In genomic region chr16:16022683-16023064, GRCh38 we compare ENCODE assay signal across 9 cellular contexts.
DNase-seq lines count a peak whose midpoint lies in the region; ATAC-seq and TF ChIP-seq lines count a peak whose summit lies in the region.
"Had no signal": no experiment of that assay in that cellular context is flagged by ENCODE, and none has a peak within 500 bp of the region (broad histone marks: within the 10 kb centered on the region; RNA-seq: fewer than 3 reads in every experiment).

No MANE protein-coding gene starts in this region.

- no peak for DNase-seq in IMR-90
- DNase-seq in trophoblast cell: peak; percentile 25 to 81
- DNase-seq in stimulated activated CD8-positive, alpha-beta memory T cell treated with anti-CD3 and anti-CD28 coated beads, Interleukin-4, amount 100 ng/mL, for 48 hours: no peak
- no peak for DNase-seq in T-helper 9 cell
- no peak for DNase-seq in left colon
- DNase-seq: activated CD4-positive, CD25-positive, alpha-beta regulatory T cell treated with anti-CD3 and anti-CD28 coated beads, Interleukin-2, amount 50 U/mL, for 72 hours had no signal

- peaks cover 62% of the 10 kb centered on the region for H3K9me1 ChIP-seq in IMR-90 (ENCODE audit: insufficient read depth, low read length)

- BruUV-seq in IMR-90 (replicated peaks; lab: Mats Ljungman, UMichigan): no TSS peak

- H2AK5ac ChIP-seq in IMR-90 (ENCODE audit: low read depth, low read length) (peak overlapping the region; percentile 81), trophoblast cell (ENCODE audit: low read length) (no peak overlapping the region)

- H2BK20ac ChIP-seq in IMR-90 (ENCODE audit: low read depth, low read length): peak overlapping the region; percentile 90

- peak overlapping the region; percentile 77 for H3K27ac ChIP-seq in BLaER1
- peak overlapping the region; percentile 93 for H3K27ac ChIP-seq in IMR-90 (ENCODE audit: insufficient read depth, low read length)
- H3K27ac ChIP-seq in duodenal mucosa (ENCODE audit: low read depth, low read length): peak overlapping the region; percentile 30
- H3K27ac ChIP-seq in trophoblast cell (ENCODE audit: low read depth, low read length): peak overlapping the region; percentile 80

- H3K4me1 ChIP-seq in BLaER1 (peaks cover 86% of the 10 kb centered on the region), IMR-90 (ENCODE audit: control insufficient read depth, insufficient read depth, low read length) (peaks cover 50% of the 10 kb centered on the region), duodenal mucosa (ENCODE audit: control insufficient read depth in 1 of 2, insufficient read depth in 2 of 2, low read length in 2 of 2) (peaks cover 11 to 21% of the 10 kb centered on the region in 2 donors), trophoblast cell (ENCODE audit: control insufficient read depth in 1 of 2, insufficient read depth in 2 of 2, low read length in 2 of 2) (peaks cover 8 to 14% of the 10 kb centered on the region in 2 experiments)

- H3K56ac ChIP-seq in IMR-90 (ENCODE audit: extremely low read depth, insufficient read depth, low read length): peak overlapping the region; percentile 97

- peak overlapping the region; percentile 94 for H3K14ac ChIP-seq in IMR-90 (replicated peaks; ENCODE audit: low read depth, low read length)
- H3K14ac ChIP-seq in trophoblast cell (ENCODE audit: low read length): no peak overlapping the region

- H3K79me1 ChIP-seq in IMR-90 (ENCODE audit: low read depth in 1 of 2, low read length in 2 of 2) (peaks cover 52 to 94% of the 10 kb centered on the region in 2 experiments), trophoblast cell (ENCODE audit: low read length) (peaks cover 5% of the 10 kb centered on the region)

- H3K18ac ChIP-seq in IMR-90 (ENCODE audit: low read depth, low read length) (peak overlapping the region; percentile 90; the same call in 1 of the 2 replicates), trophoblast cell (ENCODE audit: low read length) (no peak overlapping the region)

- dilution Hi-C loops in IMR-90 (cut with HindIII; ENCODE audit: low sequenced_read_pairs, unreplicated experiment): no loop called here

- H3K36me3 ChIP-seq in BLaER1 (peaks cover 80% of the 10 kb centered on the region), IMR-90 (ENCODE audit: control insufficient read depth, insufficient read depth, low read length) (peaks cover 49% of the 10 kb centered on the region), duodenal mucosa (ENCODE audit: control insufficient read depth in 1 of 2, insufficient read depth in 2 of 2, low read length in 2 of 2) (peaks cover 4 to 19% of the 10 kb centered on the region in 2 donors), trophoblast cell (ENCODE audit: control insufficient read depth in 1 of 2, insufficient read depth in 2 of 2, low read length in 2 of 2) (peaks cover 6 to 10% of the 10 kb centered on the region in 2 experiments)

- H3K4me3 ChIP-seq in BLaER1: no peak overlapping the region
- H3K4me3 ChIP-seq in IMR-90 (ENCODE audit: insufficient read depth, low read depth, low read length): no peak overlapping the region
- H3K4me3 ChIP-seq in duodenal mucosa (ENCODE audit: low read depth in 1 of 2, low read length in 2 of 2): no peak overlapping the region
- no peak overlapping the region for H3K4me3 ChIP-seq in trophoblast cell (ENCODE audit: low read depth, low read length)

- POLR2A ChIA-PET in IMR-90 (lab: Charles Lee; ENCODE audit: unreplicated experiment): no interaction called here

- in situ Hi-C loops in IMR-90 (cut with MboI; ENCODE audit: low sequenced_read_pairs): loop anchor here (25.0 kb wide), 1 partner anchor 135 kb away; the partner anchor contains the start of gene CEP20

- CTCF ChIA-PET in IMR-90 (lab: Yijun Ruan, JAX): interaction anchor here (1.0 kb wide), 1 partner anchor 148 kb away, joined by 4 read pairs; no protein-coding TSS in a partner anchor

- ATAC-seq in IMR-90 (ENCODE audit: low read depth): no peak
- ATAC-seq in left colon: no peak
- ATAC-seq in GM18502 (IDR thresholded peaks at IDR 0.05; ENCODE audit: poor library complexity, unreplicated experiment): no peak

- intact Hi-C loops in IMR-90 (cut with micrococcal nuclease) (loop anchor here (2.0 kb wide), 1 partner anchor 148 kb away; no protein-coding TSS in a partner anchor), left colon (cut with DNase I, micrococcal nuclease) (no loop called here)

- no peak for TF ChIP-seq CTCF in IMR-90 (conservative IDR thresholded peaks at IDR 0.05; ENCODE audit: low read depth, low read length)

- H3K27me3 ChIP-seq in BLaER1 (no peaks in the 10 kb centered on the region), IMR-90 (ENCODE audit: control insufficient read depth, insufficient read depth, low read length) (no peaks in the 10 kb centered on the region), duodenal mucosa (ENCODE audit: control insufficient read depth in 1 of 2, insufficient read depth in 2 of 2, low read length in 2 of 2) (no peaks in the 10 kb centered on the region), trophoblast cell (ENCODE audit: insufficient read depth, low read length) (no peaks in the 10 kb centered on the region)

- H4K12ac ChIP-seq in trophoblast cell (ENCODE audit: low read depth, low read length): no peak overlapping the region

- H3K4ac ChIP-seq in IMR-90 (ENCODE audit: low read depth, low read length) (peak overlapping the region; percentile 98), trophoblast cell (ENCODE audit: low read depth, low read length) (no peak overlapping the region)

- H4K20me1 ChIP-seq in BLaER1 (peaks cover 16% of the 10 kb centered on the region; the same call in 1 of the 2 replicates), IMR-90 (ENCODE audit: insufficient read depth, low read length) (peaks cover 11% of the 10 kb centered on the region; the same call in 1 of the 2 replicates)

- no peaks in the 10 kb centered on the region for H3K9me3 ChIP-seq in BLaER1
- no peaks in the 10 kb centered on the region for H3K9me3 ChIP-seq in IMR-90 (ENCODE audit: control insufficient read depth, insufficient read depth, low read length)
- H3K9me3 ChIP-seq in duodenal mucosa (ENCODE audit: control insufficient read depth in 1 of 2, low read length in 2 of 2): no peaks in the 10 kb centered on the region
- H3K9me3 ChIP-seq in trophoblast cell (ENCODE audit: insufficient read depth, low read depth, low read length): no peaks in the 10 kb centered on the region

- peak overlapping the region; percentile 85 for H3K4me2 ChIP-seq in BLaER1
- H3K4me2 ChIP-seq in IMR-90 (ENCODE audit: low read depth, low read length): peak overlapping the region; percentile 47; the same call in 1 of the 2 replicates
- H3K4me2 ChIP-seq in trophoblast cell (ENCODE audit: low read length): no peak overlapping the region

- no peak overlapping the region for H3K9ac ChIP-seq in BLaER1
- H3K9ac ChIP-seq in IMR-90 (ENCODE audit: low read depth, low read length): peak overlapping the region; percentile 80
- no peak overlapping the region for H3K9ac ChIP-seq in duodenal mucosa (ENCODE audit: low read depth in 1 of 2, low read length in 2 of 2)
- no peak overlapping the region for H3K9ac ChIP-seq in trophoblast cell (ENCODE audit: low read length)

- no peak overlapping the region for H2AFZ ChIP-seq in IMR-90 (replicated peaks; ENCODE audit: low read length, poor library complexity)
- H2AFZ ChIP-seq in trophoblast cell (ENCODE audit: insufficient read depth, low read length, poor library complexity): no peak overlapping the region

- peak overlapping the region; percentile 91; the same call in 2 of the 3 replicates for H2BK15ac ChIP-seq in IMR-90 (ENCODE audit: low read depth, low read length)

- H4K8ac ChIP-seq in IMR-90 (ENCODE audit: low read depth in 2 of 2, low read length in 2 of 2) (peak overlapping the region; percentile 91 to 94), trophoblast cell (ENCODE audit: low read depth, low read length) (no peak overlapping the region)

- TF ChIP-seq POLR2A in IMR-90 (IDR thresholded peaks at IDR 0.05; ENCODE audit: low read depth, low read length): no peak

- peak overlapping the region; percentile 84 for H4K5ac ChIP-seq in IMR-90 (ENCODE audit: low read depth, low read length)

- WGBS in IMR-90 (ENCODE audit: extremely low coverage in 2 of 2, insufficient read length in 1 of 2), 2 experiments: no CpG with 5 or more reads among the region's 5 CpGs
- WGBS in trophoblast cell (ENCODE audit: extremely low coverage, insufficient coverage, insufficient read length): no CpG with 5 or more reads among the region's 5 CpGs

- H4K91ac ChIP-seq in IMR-90 (ENCODE audit: insufficient read depth, low read depth, low read length) (peak overlapping the region; percentile 95), trophoblast cell (ENCODE audit: low read depth, low read length) (no peak overlapping the region)

- H2BK5ac ChIP-seq in IMR-90 (ENCODE audit: low read depth, low read length, poor library complexity, severe bottlenecking): peak overlapping the region; percentile 86
- H2BK5ac ChIP-seq in trophoblast cell (ENCODE audit: low read depth, low read length, poor library complexity): no peak overlapping the region

- H3K23ac ChIP-seq in IMR-90 (ENCODE audit: low read depth, low read length) (peak overlapping the region; percentile 91), trophoblast cell (ENCODE audit: low read length) (no peak overlapping the region)

- no peaks in the 10 kb centered on the region for H3K79me2 ChIP-seq in trophoblast cell (ENCODE audit: control insufficient read depth, insufficient read depth, low read length, poor library complexity)

- H2BK12ac ChIP-seq in trophoblast cell (ENCODE audit: low read length): no peak overlapping the region

- no peak for TF ChIP-seq RAD21 in IMR-90 (IDR thresholded peaks at IDR 0.05; ENCODE audit: low read length)

- H2AK9ac ChIP-seq in IMR-90 (replicated peaks; ENCODE audit: low read depth, low read length, poor library complexity): no peak overlapping the region

- H2BK120ac ChIP-seq in IMR-90 (ENCODE audit: low read depth, low read length) (peak overlapping the region; percentile 97), trophoblast cell (ENCODE audit: insufficient read depth, low read length, poor library complexity) (no peak overlapping the region)

TF ChIP-seq in IMR-90, 13 proteins besides CTCF, POLR2A, EP300 and RAD21 (continues in another document):
- no peak for TF ChIP-seq SMC3 (IDR thresholded peaks at IDR 0.05; ENCODE audit: low read depth, low read length)
- TF ChIP-seq CHD1 (IDR thresholded peaks at IDR 0.05; ENCODE audit: low read depth, low read length): no peak
- no peak for TF ChIP-seq BHLHE40 (IDR thresholded peaks at IDR 0.05; ENCODE audit: low read depth, low read length)
- TF ChIP-seq ELK1 (IDR thresholded peaks at IDR 0.05; ENCODE audit: borderline replicate concordance, low read depth, low read length): no peak
- no peak for TF ChIP-seq MAZ (IDR thresholded peaks at IDR 0.05; ENCODE audit: borderline replicate concordance, low read depth, low read length)

Comparison
In these comparisons a context has a peak if more than half of its experiments do, and no peak if none do; other contexts are left out.
1. H3K27ac ChIP-seq: peak in every context shown above with its lines; median percentile 93 in IMR-90; 80 in trophoblast cell; 77 in BLaER1; 30 in duodenal mucosa.
2. DNase-seq: peak in trophoblast cell (2 of 2); none in IMR-90 (single experiment), stimulated activated CD8-positive, alpha-beta memory T cell treated with anti-CD3 and anti-CD28 coated beads, Interleukin-4, amount 100 ng/mL, for 48 hours (single experiment), T-helper 9 cell (single experiment) and left colon (0 of 2).